28 cellular contexts compared by ENCODE assay signal in genomic region chr15:100807028-100807427, GRCh38.
"Had no signal": no experiment of that assay in that cellular context is flagged by ENCODE, and none has a peak within 500 bp of the region (broad histone marks: within the 10 kb centered on the region; RNA-seq: fewer than 3 reads in every experiment).

No MANE protein-coding gene starts in this region.

- H3K9me3 ChIP-seq: colonic mucosa, gastrocnemius medialis, ovary, psoas muscle, sigmoid colon, thoracic aorta, vagina had no signal

- H3K27ac ChIP-seq: colonic mucosa, epithelial cell of prostate, gastrocnemius medialis, ovary, psoas muscle, sigmoid colon, skin epidermis, spleen, thoracic aorta, tibial nerve, upper lobe of left lung, vagina had no signal

- H3K27ac Mint-ChIP-seq: dendritic cell treated with granulocyte-macrophage colony-stimulating factor and Interleukin-4, amounts not matched to agents 40 ng/mL and 50 ng/mL, for 4 days; endodermal cell; memory B cell; naive thymus-derived CD4-positive, alpha-beta T cell; nephron; stimulated activated memory B cell treated with anti-CD40 and anti-IgM and Interleukin-4, amounts not matched to agents 10 μg/mL and 1 μg/mL and 100 μg/mL, for 72 hours; stimulated activated naive CD8-positive, alpha-beta T cell treated with anti-CD3 and anti-CD28 coated beads, Interleukin-15, Interleukin-2, amounts not matched to agents 100 ng/mL and 50 ng/mL, for 24 hours had no signal

- H3K36me3 Mint-ChIP-seq: stimulated activated memory B cell treated with anti-CD40 and anti-IgM and Interleukin-4, amounts not matched to agents 10 μg/mL and 1 μg/mL and 100 μg/mL, for 72 hours had no signal

- H3K4me3 ChIP-seq: colonic mucosa, gastrocnemius medialis, lung, ovary, psoas muscle, sigmoid colon, skin epidermis, spleen, thoracic aorta, tibial nerve, upper lobe of left lung, vagina had no signal

- H3K27me3 Mint-ChIP-seq: dendritic cell treated with granulocyte-macrophage colony-stimulating factor and Interleukin-4, amounts not matched to agents 40 ng/mL and 50 ng/mL, for 4 days had no signal

- DNase-seq: effector CD8-positive, alpha-beta T cell; endodermal cell; foreskin fibroblast; gastrocnemius medialis; head of caudate nucleus; kidney; naive thymus-derived CD4-positive, alpha-beta T cell; occipital lobe; ovary; posterior cingulate gyrus; psoas muscle; right cardiac atrium; sigmoid colon; spleen; stimulated activated CD4-positive, alpha-beta T cell treated with anti-CD3 and anti-CD28 coated beads, Interleukin-4, amount 100 ng/mL, for 4 hours had no signal

- H3K4me1 ChIP-seq: colonic mucosa, gastrocnemius medialis, psoas muscle, sigmoid colon, spleen, tibial nerve, upper lobe of left lung, vagina had no signal

- H3K27me3 ChIP-seq: colonic mucosa, gastrocnemius medialis, ovary, sigmoid colon, spleen, tibial nerve, upper lobe of left lung, vagina had no signal

- H3K9me3 Mint-ChIP-seq: endodermal cell had no signal

- H3K4me1 Mint-ChIP-seq: endodermal cell; memory B cell; naive thymus-derived CD4-positive, alpha-beta T cell; nephron; stimulated activated memory B cell treated with anti-CD40 and anti-IgM and Interleukin-4, amounts not matched to agents 10 μg/mL and 1 μg/mL and 100 μg/mL, for 72 hours had no signal

- H3K4me3 Mint-ChIP-seq: dendritic cell treated with granulocyte-macrophage colony-stimulating factor and Interleukin-4, amounts not matched to agents 40 ng/mL and 50 ng/mL, for 4 days; endodermal cell; memory B cell; naive thymus-derived CD4-positive, alpha-beta T cell; nephron; stimulated activated memory B cell treated with anti-CD40 and anti-IgM and Interleukin-4, amounts not matched to agents 10 μg/mL and 1 μg/mL and 100 μg/mL, for 72 hours; stimulated activated naive CD8-positive, alpha-beta T cell treated with anti-CD3 and anti-CD28 coated beads, Interleukin-15, Interleukin-2, amounts not matched to agents 100 ng/mL and 50 ng/mL, for 24 hours had no signal

- H3K36me3 ChIP-seq: colonic mucosa, gastrocnemius medialis, ovary, sigmoid colon, spleen, thoracic aorta, tibial nerve, upper lobe of left lung, vagina had no signal
